Comparison of ENCODE assay signal across 10 cellular contexts in genomic region chr9:126791406-126792230, GRCh38. TPM values are rescaled to one million over a fixed set of nuclear protein-coding genes. Genes with fewer than 3 reads are reported as not detected.
A peak's percentile ranks its signal among the peaks of the same experiment; 100 is the strongest.
DNase-seq lines count a peak whose midpoint lies in the region; ATAC-seq, FAIRE-seq and TF ChIP-seq lines count a peak whose summit lies in the region.
"Had no signal": no experiment of that assay in that cellular context is flagged by ENCODE, and none has a peak within 500 bp of the region (broad histone marks: within the 10 kb centered on the region; RNA-seq: fewer than 3 reads in every experiment).

No MANE protein-coding gene starts in this region.

- H3K27me3 Mint-ChIP-seq in activated CD8-positive, alpha-beta memory T cell treated with anti-CD3 and anti-CD28 coated beads, Interleukin-2, amount 10 ng/mL, durations not matched to agents 7 days and 5 days: peaks cover 64% of the 10 kb centered on the region

- H3K27ac ChIP-seq in hepatocyte: peak overlapping the region; percentile 87
- H3K27ac ChIP-seq: pancreas had no signal

- H4K20me1 ChIP-seq in hepatocyte (ENCODE audit: insufficient read depth, poor library complexity, severe bottlenecking): no peaks in the 10 kb centered on the region

- 58% methylated on average over 9 of the region's 9 CpGs for WGBS in hepatocyte (ENCODE audit: low lambda C conversion rate, missing lambda C conversion rate)

- no peak for ATAC-seq in activated CD8-positive, alpha-beta memory T cell treated with anti-CD3 and anti-CD28 coated beads, Interleukin-2, amount 10 ng/mL, durations not matched to agents 7 days and 5 days
- ATAC-seq in Right ventricle myocardium inferior: no peak
- ATAC-seq in HG03097 (IDR thresholded peaks at IDR 0.05; ENCODE audit: low FRiP score, unreplicated experiment): no peak

- no peak overlapping the region for H3K27ac Mint-ChIP-seq in activated CD8-positive, alpha-beta memory T cell treated with anti-CD3 and anti-CD28 coated beads, Interleukin-2, amount 10 ng/mL, durations not matched to agents 7 days and 5 days

- H3K9ac ChIP-seq in adipocyte (ENCODE audit: low read length): no peak overlapping the region

- H3K79me2 ChIP-seq in hepatocyte: no peaks in the 10 kb centered on the region

- H3K4me3 ChIP-seq in adipocyte (ENCODE audit: low read length): no peak overlapping the region
- no peak overlapping the region for H3K4me3 ChIP-seq in hepatocyte
- H3K4me3 ChIP-seq: pancreas had no signal

- no peaks in the 10 kb centered on the region for H3K9me3 ChIP-seq in adipocyte (ENCODE audit: control insufficient read depth, low read length)
- no peaks in the 10 kb centered on the region for H3K9me3 ChIP-seq in hepatocyte (ENCODE audit: low read depth)
- H3K9me3 ChIP-seq: BE2C, pancreas had no signal

- no peak overlapping the region for H2AFZ ChIP-seq in hepatocyte

- CTCF ChIA-PET in activated CD8-positive, alpha-beta memory T cell treated with anti-CD3 and anti-CD28 coated beads, Interleukin-2, amount 10 ng/mL, durations not matched to agents 7 days and 5 days (lab: Charles Lee): interaction anchor here (2.9 to 7.2 kb wide), 2 partner anchors 10 to 87 kb away, joined by 13 to 67 read pairs; no protein-coding TSS in a partner anchor

- no peak overlapping the region for H3K4me2 ChIP-seq in hepatocyte

- H3K9me3 Mint-ChIP-seq in activated CD8-positive, alpha-beta memory T cell treated with anti-CD3 and anti-CD28 coated beads, Interleukin-2, amount 10 ng/mL, durations not matched to agents 7 days and 5 days (ENCODE audit: low read depth): no peaks in the 10 kb centered on the region

- no peak overlapping the region for H3K4me3 Mint-ChIP-seq in activated CD8-positive, alpha-beta memory T cell treated with anti-CD3 and anti-CD28 coated beads, Interleukin-2, amount 10 ng/mL, durations not matched to agents 7 days and 5 days

- peaks cover 22% of the 10 kb centered on the region for H3K4me1 ChIP-seq in adipocyte (ENCODE audit: control insufficient read depth, insufficient read depth, low read length)
- peaks cover 3% of the 10 kb centered on the region for H3K4me1 ChIP-seq in hepatocyte (ENCODE audit: insufficient read depth)
- H3K4me1 ChIP-seq: BE2C, pancreas had no signal

- intact Hi-C loops in Right ventricle myocardium inferior (cut with DNase I): no loop called here

- peaks cover 10% of the 10 kb centered on the region for H3K4me1 Mint-ChIP-seq in activated CD8-positive, alpha-beta memory T cell treated with anti-CD3 and anti-CD28 coated beads, Interleukin-2, amount 10 ng/mL, durations not matched to agents 7 days and 5 days

- FAIRE-seq in urothelium cell line (lab: Jason Lieb, UNC): no peak
- no peak for FAIRE-seq in GM19239 (lab: Jason Lieb, UNC)
- FAIRE-seq: pancreas had no signal

- peak; percentile 19 for DNase-seq in activated CD8-positive, alpha-beta memory T cell treated with anti-CD3 and anti-CD28 coated beads for 24 hours
- DNase-seq in activated CD8-positive, alpha-beta memory T cell treated with anti-CD3 and anti-CD28 coated beads, Interleukin-2, amount 10 ng/mL, durations not matched to agents 7 days and 5 days: no peak
- DNase-seq in adipocyte (ENCODE audit: low read depth) (peak; percentile 93), hepatocyte (ENCODE audit: low spot score) (peak; percentile 80), urothelium cell line (ENCODE audit: low spot score) (peak; percentile 65), GM19239 (ENCODE audit: insufficient read length, low spot score) (no peak), Right ventricle myocardium inferior (ENCODE audit: missing footprints) (no peak)
- DNase-seq: BE2C, pancreas had no signal

- TF ChIP-seq CTCF in hepatocyte (IDR thresholded peaks at IDR 0.05; ENCODE audit: poor library complexity): no peak

- H3K36me3 Mint-ChIP-seq in activated CD8-positive, alpha-beta memory T cell treated with anti-CD3 and anti-CD28 coated beads, Interleukin-2, amount 10 ng/mL, durations not matched to agents 7 days and 5 days: no peaks in the 10 kb centered on the region

- no peaks in the 10 kb centered on the region for H3K9me2 ChIP-seq in hepatocyte (replicated peaks; ENCODE audit: insufficient read depth)

- H3K36me3 ChIP-seq in adipocyte (ENCODE audit: control insufficient read depth, insufficient read depth, low read length, severe bottlenecking) (no peaks in the 10 kb centered on the region), hepatocyte (replicated peaks; ENCODE audit: insufficient read depth, low read depth) (no peaks in the 10 kb centered on the region)
- H3K36me3 ChIP-seq: BE2C, pancreas had no signal

- H3K27me3 ChIP-seq in adipocyte (replicated peaks; ENCODE audit: control insufficient read depth, insufficient read depth, low read length): peaks cover 4% of the 10 kb centered on the region
- peaks cover 6% of the 10 kb centered on the region for H3K27me3 ChIP-seq in hepatocyte
- H3K27me3 ChIP-seq: pancreas had no signal

RNA-seq across cellular contexts. Expression of gene ZBTB43, which starts 13.2 kb away (rescaled TPM):
- total RNA-seq in activated CD8-positive, alpha-beta memory T cell treated with anti-CD3 and anti-CD28 coated beads, Interleukin-2, amount 10 ng/mL, durations not matched to agents 7 days and 5 days: 10 to 100 TPM; 25.2 to 28.9 TPM
- total RNA-seq in hepatocyte: 13.7 and 16.4 TPM in 2 replicates
- polyA plus RNA-seq in hepatocyte: 11.1 and 14.9 TPM in 2 replicates
- total RNA-seq in Right ventricle myocardium inferior: 35.1 TPM

Comparison
In these comparisons a context has a peak if more than half of its experiments do, and no peak if none do; other contexts are left out.
1. DNase-seq: peak in activated CD8-positive, alpha-beta memory T cell treated with anti-CD3 and anti-CD28 coated beads for 24 hours (single experiment), adipocyte (single experiment), hepatocyte (single experiment) and urothelium cell line (single experiment); none in activated CD8-positive, alpha-beta memory T cell treated with anti-CD3 and anti-CD28 coated beads, Interleukin-2, amount 10 ng/mL, durations not matched to agents 7 days and 5 days (single experiment), GM19239 (single experiment) and Right ventricle myocardium inferior (single experiment).